In genomic region chr4:174120446-174121142, GRCh38 we compare ENCODE assay signal across 8 cellular contexts.
DNase-seq lines count a peak whose midpoint lies in the region; ATAC-seq and TF ChIP-seq lines count a peak whose summit lies in the region.

No MANE protein-coding gene starts in this region.

- H3K4me3 ChIP-seq in WERI-Rb-1 (ENCODE audit: low read depth, low read length) (peak overlapping the region; percentile 59), gastroesophageal sphincter (peak overlapping the region; percentile 46 to 75)

- H3K27me3 ChIP-seq in WERI-Rb-1 (ENCODE audit: insufficient read depth, low read depth, severe bottlenecking) (no peaks in the 10 kb centered on the region), gastroesophageal sphincter (no peaks in the 10 kb centered on the region)

- H3K27ac ChIP-seq in WERI-Rb-1 (no peak overlapping the region), gastroesophageal sphincter (peak overlapping the region; percentile 65 to 77 (median 71))

- in situ Hi-C loops in Caki2 (cut with HindIII; ENCODE audit: low pct_unique_long_range_greater_than_20kb, low sequenced_read_pairs) = no loop called here

- no peak for TF ChIP-seq EP300 in gastroesophageal sphincter (IDR thresholded peaks at IDR 0.05)

- no peaks in the 10 kb centered on the region for H3K36me3 ChIP-seq in WERI-Rb-1
- H3K36me3 ChIP-seq in gastroesophageal sphincter = no peaks in the 10 kb centered on the region

- DNase-seq in Caki2 (ENCODE audit: low read depth) (peak; percentile 79), NCI-H146 (lab: John Stamatoyannopoulos, UW) (peak; percentile 70), WERI-Rb-1 (peak; percentile 81), nucleus accumbens (lab: John Stamatoyannopoulos, UW) (peak in 43 of 56 donors; percentile 1 to 76 (median 25))

- ATAC-seq in GM21619 (IDR thresholded peaks at IDR 0.05; ENCODE audit: unreplicated experiment) = peak; percentile 52
- ATAC-seq in gastroesophageal sphincter = peak; percentile 62
- ATAC-seq in GM19324 (IDR thresholded peaks at IDR 0.05; ENCODE audit: low FRiP score, unreplicated experiment) = no peak
- no peak for ATAC-seq in GM19397 (IDR thresholded peaks at IDR 0.05; ENCODE audit: unreplicated experiment)

- WGBS in gastroesophageal sphincter (ENCODE audit: low coverage in 1 of 2), 2 donors = 6 to 13% methylated on average over 17 of the region's 19 CpGs

- TF ChIP-seq CTCF in WERI-Rb-1 (IDR thresholded peaks at IDR 0.05; ENCODE audit: low read depth, low read length) (peak; percentile 62), gastroesophageal sphincter (IDR thresholded peaks at IDR 0.05) (peak; percentile 70 to 80 (median 76))

- no peaks in the 10 kb centered on the region for H3K9me3 ChIP-seq in WERI-Rb-1 (ENCODE audit: severe bottlenecking)
- H3K9me3 ChIP-seq in gastroesophageal sphincter = no peaks in the 10 kb centered on the region

- H3K4me1 ChIP-seq in gastroesophageal sphincter = peaks cover 0 to 52% (median 14%) of the 10 kb centered on the region in 3 donors

- no peak for TF ChIP-seq POLR2A in gastroesophageal sphincter (IDR thresholded peaks at IDR 0.05)

Comparison
In these comparisons a context has a peak if more than half of its experiments do, and no peak if none do; other contexts are left out.
1. DNase-seq: peak in every context shown above with its lines; median percentile 81 in WERI-Rb-1; 79 in Caki2; 70 in NCI-H146; 25 in nucleus accumbens.
2. ATAC-seq: peak in GM21619 (single experiment) and gastroesophageal sphincter (single experiment); none in GM19324 (single experiment) and GM19397 (single experiment).